In genomic region chrX:9758239-9758638, GRCh38 we compare ENCODE assay signal across 26 cellular contexts. TPM values are rescaled to one million over a fixed set of nuclear protein-coding genes. Genes with fewer than 3 reads are reported as not detected.
"Had no signal": no experiment of that assay in that cellular context is flagged by ENCODE, and none has a peak within 500 bp of the region (broad histone marks: within the 10 kb centered on the region; RNA-seq: fewer than 3 reads in every experiment).

No MANE protein-coding gene starts in this region.

- H3K9me3 ChIP-seq: esophagus squamous epithelium, gastrocnemius medialis, lower lobe of right lung, mucosa of descending colon had no signal

- DNase-seq: dermis blood vessel endothelial cell; dorsolateral prefrontal cortex; effector CD4-positive, alpha-beta T cell; effector memory CD4-positive, alpha-beta T cell; erythroblast; esophagus squamous epithelium; foreskin fibroblast; foreskin melanocyte; gastrocnemius medialis; glutamatergic neuron; head of caudate nucleus; heart right ventricle; hippocampal formation; left cardiac atrium; left lung; left ventricle myocardium superior; lower lobe of right lung; mesenchymal stem cell; mucosa of descending colon; naive B cell; naive thymus-derived CD8-positive, alpha-beta T cell had no signal

- H3K4me1 ChIP-seq: esophagus squamous epithelium, gastrocnemius medialis, heart right ventricle, left lung, lower lobe of right lung had no signal

- H3K4me3 ChIP-seq: coronary artery, dorsolateral prefrontal cortex, esophagus squamous epithelium, gastrocnemius medialis, heart right ventricle, left lung, lower lobe of right lung, mucosa of descending colon had no signal

- ATAC-seq: esophagus mucosa; gastrocnemius medialis; heart right ventricle; left cardiac atrium; left lung; left ventricle myocardium superior; lower lobe of right lung; mucosa of descending colon; naive thymus-derived CD8-positive, alpha-beta T cell had no signal

- H3K27me3 ChIP-seq: esophagus squamous epithelium, gastrocnemius medialis, left lung had no signal

- H3K27ac ChIP-seq: coronary artery, dorsolateral prefrontal cortex, epithelial cell of prostate, esophagus squamous epithelium, gastrocnemius medialis, heart right ventricle, left lung, lower lobe of right lung had no signal

- H3K36me3 ChIP-seq: esophagus squamous epithelium, gastrocnemius medialis, heart right ventricle, left lung, lower lobe of right lung had no signal

RNA-seq across cellular contexts. Expression of gene GPR143, which starts 7.4 kb away (rescaled TPM):
- total RNA-seq: gastrocnemius medialis; left ventricle myocardium superior; mesenteric fat pad; myocyte; naive thymus-derived CD8-positive, alpha-beta T cell had no signal

RNA-seq across cellular contexts. Expression of gene SHROOM2, which starts 28.0 kb away (rescaled TPM):
- total RNA-seq: naive thymus-derived CD8-positive, alpha-beta T cell had no signal
